In genomic region chr11:108154591-108154990, GRCh38 we compare ENCODE assay signal across 21 cellular contexts. TPM values are rescaled to one million over a fixed set of nuclear protein-coding genes. Genes with fewer than 3 reads are reported as not detected.
A peak's percentile ranks its signal among the peaks of the same experiment; 100 is the strongest.
DNase-seq lines count a peak whose midpoint lies in the region; ATAC-seq and TF ChIP-seq lines count a peak whose summit lies in the region.
"Had no signal": no experiment of that assay in that cellular context is flagged by ENCODE, and none has a peak within 500 bp of the region (broad histone marks: within the 10 kb centered on the region; RNA-seq: fewer than 3 reads in every experiment).

No MANE protein-coding gene starts in this region.

- H3K36me3 Mint-ChIP-seq in activated naive CD8-positive, alpha-beta T cell = peaks cover 5% of the 10 kb centered on the region
- peaks cover 19% of the 10 kb centered on the region for H3K36me3 Mint-ChIP-seq in activated naive CD8-positive, alpha-beta T cell treated with anti-CD3 and anti-CD28 coated beads for 36 hours
- H3K36me3 Mint-ChIP-seq in central memory CD8-positive, alpha-beta T cell (ENCODE audit: insufficient read depth) = peaks cover 57% of the 10 kb centered on the region

- H3K36me3 ChIP-seq in HEK293 (ENCODE audit: control insufficient read depth in 2 of 2, insufficient read depth in 1 of 2, low read length in 2 of 2) = peaks cover 29 to 84% of the 10 kb centered on the region in 2 experiments

- H3K4me1 Mint-ChIP-seq in activated naive CD8-positive, alpha-beta T cell (ENCODE audit: low read depth) = peaks cover 10% of the 10 kb centered on the region
- peaks cover 6% of the 10 kb centered on the region for H3K4me1 Mint-ChIP-seq in activated naive CD8-positive, alpha-beta T cell treated with anti-CD3 and anti-CD28 coated beads for 36 hours
- peaks cover 5% of the 10 kb centered on the region for H3K4me1 Mint-ChIP-seq in central memory CD8-positive, alpha-beta T cell
- H3K4me1 Mint-ChIP-seq: B cell had no signal

- no peak overlapping the region for H3K27ac ChIP-seq in HEK293 (ENCODE audit: extremely low read depth, low read depth, low read length)
- H3K27ac ChIP-seq: A549; BLaER1 treated with 17β-estradiol and CSF1 and Interleukin-3, amounts not matched to agents 10 nM and 100 nM; C4-2B had no signal

- H3K9me3 ChIP-seq in HEK293 (ENCODE audit: control insufficient read depth, insufficient read depth, low read depth, low read length) = no peaks in the 10 kb centered on the region
- H3K9me3 ChIP-seq: A549; BLaER1 treated with 17β-estradiol and CSF1 and Interleukin-3, amounts not matched to agents 10 nM and 100 nM had no signal

- H3K27me3 Mint-ChIP-seq in activated naive CD8-positive, alpha-beta T cell = no peaks in the 10 kb centered on the region
- H3K27me3 Mint-ChIP-seq in activated naive CD8-positive, alpha-beta T cell treated with anti-CD3 and anti-CD28 coated beads for 36 hours = no peaks in the 10 kb centered on the region
- no peaks in the 10 kb centered on the region for H3K27me3 Mint-ChIP-seq in central memory CD8-positive, alpha-beta T cell
- H3K27me3 Mint-ChIP-seq: B cell; CD4-positive, alpha-beta memory T cell; CD8-positive, alpha-beta memory T cell had no signal

- H3K9me3 Mint-ChIP-seq in activated naive CD8-positive, alpha-beta T cell (ENCODE audit: low read depth) = no peaks in the 10 kb centered on the region
- no peaks in the 10 kb centered on the region for H3K9me3 Mint-ChIP-seq in activated naive CD8-positive, alpha-beta T cell treated with anti-CD3 and anti-CD28 coated beads for 36 hours
- no peaks in the 10 kb centered on the region for H3K9me3 Mint-ChIP-seq in central memory CD8-positive, alpha-beta T cell
- H3K9me3 Mint-ChIP-seq: CD4-positive, alpha-beta memory T cell; CD8-positive, alpha-beta memory T cell had no signal

- no peak for ATAC-seq in central memory CD8-positive, alpha-beta T cell (replicated peaks; ENCODE audit: extremely low read depth, poor library complexity, severe bottlenecking)
- ATAC-seq: A549 had no signal

- CTCF ChIA-PET in HEK293 (lab: Yijun Ruan, JAX) = interaction anchor here (0.5 to 1.2 kb wide), 5 partner anchors 14 to 494 kb away, joined by 3 to 5 read pairs (median 4); no protein-coding TSS in a partner anchor

- no peak for DNase-seq in activated naive CD8-positive, alpha-beta T cell treated with anti-CD3 and anti-CD28 coated beads for 36 hours
- DNase-seq in NCI-H69 (lab: John Stamatoyannopoulos, UW) = peak; percentile 34
- no peak for DNase-seq in central memory CD8-positive, alpha-beta T cell (ENCODE audit: low spot score in 2 of 2)
- no peak for DNase-seq in DMS79 treated with DMSO at 0.1 percent for 48 hours (lab: John Stamatoyannopoulos, UW)
- DNase-seq in NOMO-1 treated with dmso at 0.1 percent for 144 hours (lab: John Stamatoyannopoulos, UW; ENCODE audit: unreplicated experiment) = no peak
- no peak for DNase-seq in occipital lobe (lab: John Stamatoyannopoulos, UW)
- DNase-seq: AML-193; CD4-positive, alpha-beta memory T cell; CD8-positive, alpha-beta memory T cell; COR-L47; DMS 273 treated with DMSO at 0.1 percent for 48 hours; DMS153; DMS53; DMS79; GF-D8 had no signal

- no peak overlapping the region for H3K4me3 Mint-ChIP-seq in activated naive CD8-positive, alpha-beta T cell
- no peak overlapping the region for H3K4me3 Mint-ChIP-seq in activated naive CD8-positive, alpha-beta T cell treated with anti-CD3 and anti-CD28 coated beads for 36 hours
- H3K4me3 Mint-ChIP-seq in central memory CD8-positive, alpha-beta T cell = no peak overlapping the region
- H3K4me3 Mint-ChIP-seq: B cell; CD4-positive, alpha-beta memory T cell; CD8-positive, alpha-beta memory T cell had no signal

- peak overlapping the region; percentile 58 for H3K27ac Mint-ChIP-seq in activated naive CD8-positive, alpha-beta T cell
- H3K27ac Mint-ChIP-seq in activated naive CD8-positive, alpha-beta T cell treated with anti-CD3 and anti-CD28 coated beads for 36 hours = no peak overlapping the region
- peak overlapping the region; percentile 82 for H3K27ac Mint-ChIP-seq in central memory CD8-positive, alpha-beta T cell (ENCODE audit: low read depth)
- H3K27ac Mint-ChIP-seq: B cell had no signal

- POLR2A ChIA-PET in HEK293 (lab: Yijun Ruan, JAX) = no interaction called here

- no peak overlapping the region for H3K4me3 ChIP-seq in HEK293 (ENCODE audit: low read depth, low read length)
- H3K4me3 ChIP-seq: A549; BLaER1 treated with 17β-estradiol and CSF1 and Interleukin-3, amounts not matched to agents 10 nM and 100 nM had no signal

- no peak for TF ChIP-seq CTCF in HEK293 (tag by site-specific recombination; IDR thresholded peaks at IDR 0.05)

- no peaks in the 10 kb centered on the region for H3K4me1 ChIP-seq in HEK293 (ENCODE audit: control insufficient read depth, insufficient read depth, low read length)
- H3K4me1 ChIP-seq: A549; BLaER1 treated with 17β-estradiol and CSF1 and Interleukin-3, amounts not matched to agents 10 nM and 100 nM had no signal

TF ChIP-seq in HEK293, 187 proteins besides CTCF, POLR2A, EP300 and RAD21:
- no peak for TF ChIP-seq ZBTB20 (tag by site-specific recombination; IDR thresholded peaks at IDR 0.05)
- TF ChIP-seq KLF17 (tag by site-specific recombination; IDR thresholded peaks at IDR 0.05) = no peak
- TF ChIP-seq ZBTB44 (tag by site-specific recombination; IDR thresholded peaks at IDR 0.05) = no peak
- peak; percentile 31; the same call in 1 of the 2 replicates for TF ChIP-seq PRDM6 (tag by site-specific recombination; IDR thresholded peaks at IDR 0.05)
- no peak for TF ChIP-seq ZBTB49 (tag by site-specific recombination; IDR thresholded peaks at IDR 0.05; ENCODE audit: low read depth)

RNA-seq across cellular contexts. Expression of gene ACAT1, which starts 33.2 kb away (rescaled TPM):
- total RNA-seq in activated naive CD8-positive, alpha-beta T cell treated with anti-CD3 and anti-CD28 coated beads for 36 hours = 10 to 100 TPM; 63.6 to 74.3 TPM
- 110 TPM for total RNA-seq in occipital lobe
